ENCODE assay signal across 9 cellular contexts in the genomic region with DNA sequence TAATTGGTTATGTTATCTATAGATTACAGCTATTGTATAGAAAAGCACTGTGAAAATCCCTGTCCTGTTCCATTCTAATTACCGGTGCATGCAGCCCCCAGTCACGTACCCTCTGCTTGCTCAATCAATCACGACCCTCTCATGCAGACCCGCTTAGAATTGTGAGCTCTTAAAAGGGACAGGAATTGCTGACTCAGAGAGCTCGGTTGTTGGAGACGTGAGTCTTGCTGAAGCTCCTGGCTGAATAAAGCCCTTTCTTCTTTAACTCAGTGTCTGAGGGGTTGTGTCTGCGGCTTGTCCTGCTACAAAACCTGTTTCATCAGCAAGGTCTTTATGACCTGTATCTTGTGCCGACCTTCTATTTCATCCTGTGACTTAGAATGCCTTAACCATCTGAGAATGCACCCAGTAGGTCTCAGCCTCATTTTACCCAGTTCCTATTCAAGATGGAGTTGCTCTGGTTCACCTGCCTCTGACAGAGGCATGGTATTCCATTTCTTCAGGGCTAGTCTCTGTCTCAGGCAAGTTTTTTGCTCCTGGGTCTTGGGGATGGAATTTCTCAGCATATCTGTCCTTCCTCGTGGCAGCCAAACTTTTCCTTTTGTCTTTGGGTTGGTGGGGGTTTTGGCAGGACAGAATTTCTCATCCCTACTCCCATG. TPM values are rescaled to one million over a fixed set of nuclear protein-coding genes. Genes with fewer than 3 reads are reported as not detected.
"Had no signal": no experiment of that assay in that cellular context is flagged by ENCODE, and none has a peak within 500 bp of the region (broad histone marks: within the 10 kb centered on the region; RNA-seq: fewer than 3 reads in every experiment).

No MANE protein-coding gene starts in this region.

RNA-seq across cellular contexts. Expression of a gene that starts 24.2 kb away (rescaled TPM):
- total RNA-seq: activated CD4-positive, alpha-beta T cell treated with anti-CD3 and anti-CD28 coated beads, Interleukin-2, amount 10 ng/mL, durations not matched to agents 7 days and 5 days; activated CD8-positive, alpha-beta T cell treated with anti-CD3 and anti-CD28 coated beads, Interleukin-2, amount 10 ng/mL, durations not matched to agents 7 days and 5 days; bronchial epithelial cell had no signal

RNA-seq across cellular contexts. Expression of a gene that starts 29.4 kb away (rescaled TPM):
- total RNA-seq: activated CD4-positive, alpha-beta T cell treated with anti-CD3 and anti-CD28 coated beads for 36 hours; activated CD4-positive, alpha-beta T cell treated with anti-CD3 and anti-CD28 coated beads, Interleukin-2, amount 10 ng/mL, durations not matched to agents 7 days and 5 days; activated CD8-positive, alpha-beta memory T cell treated with anti-CD3 and anti-CD28 coated beads, Interleukin-2, amount 10 ng/mL, durations not matched to agents 7 days and 5 days; activated CD8-positive, alpha-beta T cell treated with anti-CD3 and anti-CD28 coated beads, Interleukin-2, amount 10 ng/mL, durations not matched to agents 7 days and 5 days; activated naive CD8-positive, alpha-beta T cell treated with anti-CD3 and anti-CD28 coated beads, Interleukin-2, amount 10 ng/mL, durations not matched to agents 7 days and 5 days; ascending aorta; cardiac muscle cell; chondrocyte had no signal

RNA-seq across cellular contexts. Expression of a gene that starts 49.5 kb away (rescaled TPM):
- total RNA-seq: activated CD4-positive, alpha-beta T cell treated with anti-CD3 and anti-CD28 coated beads, Interleukin-2, amount 10 ng/mL, durations not matched to agents 7 days and 5 days; activated CD8-positive, alpha-beta T cell treated with anti-CD3 and anti-CD28 coated beads, Interleukin-2, amount 10 ng/mL, durations not matched to agents 7 days and 5 days; activated naive CD8-positive, alpha-beta T cell treated with anti-CD3 and anti-CD28 coated beads, Interleukin-2, amount 10 ng/mL, durations not matched to agents 7 days and 5 days; chondrocyte had no signal
- polyA plus RNA-seq: cardiac muscle cell had no signal
